17 cellular contexts compared by ENCODE assay signal in the genomic region with DNA sequence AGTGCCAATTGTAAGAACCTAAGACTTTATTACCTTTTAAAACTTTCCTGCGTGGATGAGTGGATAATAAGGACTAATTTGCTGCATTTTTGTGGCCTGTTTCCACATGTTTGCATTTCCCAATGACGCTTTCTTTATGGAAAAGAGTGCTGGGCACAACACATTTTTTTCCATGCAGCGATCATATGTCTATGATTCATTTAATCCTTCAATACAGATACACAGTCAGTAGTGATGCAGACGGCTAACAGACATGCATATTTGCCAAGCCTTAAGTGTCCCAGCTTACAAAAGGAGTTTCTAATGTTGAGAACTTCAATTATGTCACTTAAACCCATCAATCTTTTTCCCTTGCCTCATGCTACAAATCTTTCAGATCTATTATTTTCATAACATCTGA.
DNase-seq lines count a peak whose midpoint lies in the region; ATAC-seq, FAIRE-seq and TF ChIP-seq lines count a peak whose summit lies in the region.
"Had no signal": no experiment of that assay in that cellular context is flagged by ENCODE, and none has a peak within 500 bp of the region (broad histone marks: within the 10 kb centered on the region; RNA-seq: fewer than 3 reads in every experiment).

No MANE protein-coding gene starts in this region.

- H3K27me3 Mint-ChIP-seq in astrocyte (ENCODE audit: low read depth, unreplicated experiment) (no peaks in the 10 kb centered on the region), immature natural killer cell (ENCODE audit: low read depth in 3 of 3) (peaks cover 0 to 22% (median 2%) of the 10 kb centered on the region in 3 donors)

- H3K27me3 ChIP-seq in astrocyte (ENCODE audit: insufficient read depth, low read length) (no peaks in the 10 kb centered on the region), heart right ventricle (no peaks in the 10 kb centered on the region)
- H3K27me3 ChIP-seq: tibial nerve had no signal

- DNase-seq in GM03348 (ENCODE audit: low spot score) (peak; percentile 17), NCI-H1105 treated with DMSO at 0.1 percent for 48 hours (lab: John Stamatoyannopoulos, UW) (peak; percentile 98), astrocyte (ENCODE audit: low read depth) (peak; percentile 80), immature natural killer cell (no peak), heart right ventricle (no peak), NCI-H1048 (lab: John Stamatoyannopoulos, UW) (no peak)
- DNase-seq: effector CD8-positive, alpha-beta T cell; foreskin melanocyte; H9; left ventricle myocardium superior; posterior cingulate gyrus; T-helper 9 cell had no signal

- H3K4me3 Mint-ChIP-seq in astrocyte (ENCODE audit: unreplicated experiment) (no peak overlapping the region), immature natural killer cell (no peak overlapping the region)
- H3K4me3 Mint-ChIP-seq: H9; stimulated activated effector memory CD8-positive, alpha-beta T cell treated with anti-CD3 and anti-CD28 coated beads, Interleukin-12 subunit alpha, Interleukin-12 subunit beta, amount 100 ng/mL, for 72 hours had no signal

- ATAC-seq in heart right ventricle (no peak), HG03354 (IDR thresholded peaks at IDR 0.05; ENCODE audit: poor library complexity, severe bottlenecking, unreplicated experiment) (no peak), HG03135 (IDR thresholded peaks at IDR 0.05; ENCODE audit: unreplicated experiment) (no peak)
- ATAC-seq: left ventricle myocardium superior; stimulated activated effector memory CD8-positive, alpha-beta T cell treated with anti-CD3 and anti-CD28 coated beads, Interleukin-12 subunit alpha, Interleukin-12 subunit beta, amount 100 ng/mL, for 72 hours had no signal

- H3K4me1 ChIP-seq in astrocyte (ENCODE audit: insufficient read depth, low read length) (no peaks in the 10 kb centered on the region), heart right ventricle (peaks cover 0 to 6% (median 0%) of the 10 kb centered on the region in 9 donors)

- H2AFZ ChIP-seq in astrocyte (ENCODE audit: low read depth, low read length), result no peak overlapping the region

- H3K79me2 ChIP-seq in astrocyte (ENCODE audit: insufficient read depth, low read length), result no peaks in the 10 kb centered on the region

- intact Hi-C loops in heart right ventricle (cut with DNase I), result no loop called here

- H3K36me3 Mint-ChIP-seq in astrocyte (ENCODE audit: low read depth, unreplicated experiment) (no peaks in the 10 kb centered on the region), immature natural killer cell (peaks cover 0 to 8% (median 0%) of the 10 kb centered on the region in 3 donors)

- TF ChIP-seq CTCF in astrocyte (IDR thresholded peaks at IDR 0.05; ENCODE audit: insufficient read depth, low read depth, low read length) (no peak), heart right ventricle (IDR thresholded peaks at IDR 0.05) (no peak)

- H3K9me3 ChIP-seq in astrocyte (ENCODE audit: insufficient read depth, low read depth, low read length), result no peaks in the 10 kb centered on the region
- no peaks in the 10 kb centered on the region for H3K9me3 ChIP-seq in heart right ventricle
- H3K9me3 ChIP-seq: tibial nerve had no signal

- H3K4me3 ChIP-seq in astrocyte (ENCODE audit: insufficient read depth, low read depth, low read length) (no peak overlapping the region), heart right ventricle (no peak overlapping the region)
- H3K4me3 ChIP-seq: tibial nerve had no signal

- H3K9me3 Mint-ChIP-seq in astrocyte (ENCODE audit: unreplicated experiment) (no peaks in the 10 kb centered on the region), immature natural killer cell (no peaks in the 10 kb centered on the region)
- H3K9me3 Mint-ChIP-seq: H9; stimulated activated effector memory CD8-positive, alpha-beta T cell treated with anti-CD3 and anti-CD28 coated beads, Interleukin-12 subunit alpha, Interleukin-12 subunit beta, amount 100 ng/mL, for 72 hours had no signal

- no peak overlapping the region for H3K9ac ChIP-seq in astrocyte (ENCODE audit: low read length)

- no peak overlapping the region for H3K27ac Mint-ChIP-seq in astrocyte (ENCODE audit: unreplicated experiment)
- peak overlapping the region in 4 of 6 donors; percentile 33 to 96 (median 86) for H3K27ac Mint-ChIP-seq in immature natural killer cell
- H3K27ac Mint-ChIP-seq: H9 had no signal

- WGBS in heart right ventricle, 2 donors, result 91 to 93% methylated on average over 4 of the region's 4 CpGs

- no peak overlapping the region for H3K4me2 ChIP-seq in astrocyte (ENCODE audit: low read length)

- H4K20me1 ChIP-seq in astrocyte (ENCODE audit: insufficient read depth, low read length), result no peaks in the 10 kb centered on the region

- H3K4me1 Mint-ChIP-seq in astrocyte (ENCODE audit: low read depth, unreplicated experiment) (peaks cover 16% of the 10 kb centered on the region), immature natural killer cell (peaks cover 51 to 62% of the 10 kb centered on the region in 2 donors)

- H3K36me3 ChIP-seq in astrocyte (ENCODE audit: insufficient read depth, low read length), result no peaks in the 10 kb centered on the region
- H3K36me3 ChIP-seq in heart right ventricle, result no peaks in the 10 kb centered on the region
- H3K36me3 ChIP-seq: tibial nerve had no signal

- no peak for FAIRE-seq in astrocyte (lab: Jason Lieb, UNC)
- FAIRE-seq: D721Med had no signal

- H3K27ac ChIP-seq in astrocyte (ENCODE audit: low read depth, low read length), result no peak overlapping the region
- no peak overlapping the region for H3K27ac ChIP-seq in heart right ventricle
- H3K27ac ChIP-seq: tibial nerve had no signal

Comparison
In these comparisons a context has a peak if more than half of its experiments do, and no peak if none do; other contexts are left out.
1. DNase-seq: peak in GM03348 (single experiment), NCI-H1105 treated with DMSO at 0.1 percent for 48 hours (single experiment) and astrocyte (single experiment); none in immature natural killer cell (0 of 3), heart right ventricle (0 of 2) and NCI-H1048 (single experiment).